ENCODE assay signal across 2 cellular contexts in the genomic region with DNA sequence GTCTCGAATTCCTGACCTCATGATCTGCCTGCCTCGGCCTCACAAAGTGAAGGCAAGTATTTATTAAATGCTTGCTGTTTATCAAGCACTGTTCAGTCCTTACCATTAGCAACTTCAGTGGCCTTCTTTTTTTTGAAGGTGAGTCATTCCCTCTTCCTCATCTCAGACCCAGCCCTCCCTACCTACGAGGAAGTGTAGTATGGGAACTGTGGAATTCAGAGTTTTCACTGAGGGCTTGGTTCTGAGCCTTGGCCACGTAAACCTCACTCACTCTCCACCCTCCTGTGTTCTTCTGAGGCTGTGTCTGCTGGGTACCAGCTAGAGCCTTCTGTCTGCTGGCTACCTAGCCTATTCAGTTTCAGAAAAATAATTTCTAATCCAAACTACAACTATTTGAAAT.
A peak's percentile ranks its signal among the peaks of the same experiment; 100 is the strongest.
TF ChIP-seq lines count a peak whose summit lies in the region.

No MANE protein-coding gene starts in this region.

TF ChIP-seq in A549, 52 proteins besides CTCF, POLR2A, EP300 and RAD21:
- TF ChIP-seq, protein P1, sequence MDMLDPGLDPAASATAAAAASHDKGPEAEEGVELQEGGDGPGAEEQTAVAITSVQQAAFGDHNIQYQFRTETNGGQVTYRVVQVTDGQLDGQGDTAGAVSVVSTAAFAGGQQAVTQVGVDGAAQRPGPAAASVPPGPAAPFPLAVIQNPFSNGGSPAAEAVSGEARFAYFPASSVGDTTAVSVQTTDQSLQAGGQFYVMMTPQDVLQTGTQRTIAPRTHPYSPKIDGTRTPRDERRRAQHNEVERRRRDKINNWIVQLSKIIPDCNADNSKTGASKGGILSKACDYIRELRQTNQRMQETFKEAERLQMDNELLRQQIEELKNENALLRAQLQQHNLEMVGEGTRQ (IDR thresholded peaks at IDR 0.05): no peak
- TF ChIP-seq NR3C1 (IDR thresholded peaks at IDR 0.05) (no peak), TFCP2L1 (CRISPR knock-in tag; IDR thresholded peaks at IDR 0.05) (no peak), FOSL2 (IDR thresholded peaks at IDR 0.05) (no peak), FOSL2 (CRISPR knock-in tag; IDR thresholded peaks at IDR 0.05) (peak; percentile 58), SREBF2 (IDR thresholded peaks at IDR 0.05) (no peak), RFX5 (IDR thresholded peaks at IDR 0.05) (no peak), POLR2AphosphoS2 (conservative IDR thresholded peaks at IDR 0.05; ENCODE audit: low read length) (no peak)
- TF ChIP-seq, protein P2, sequence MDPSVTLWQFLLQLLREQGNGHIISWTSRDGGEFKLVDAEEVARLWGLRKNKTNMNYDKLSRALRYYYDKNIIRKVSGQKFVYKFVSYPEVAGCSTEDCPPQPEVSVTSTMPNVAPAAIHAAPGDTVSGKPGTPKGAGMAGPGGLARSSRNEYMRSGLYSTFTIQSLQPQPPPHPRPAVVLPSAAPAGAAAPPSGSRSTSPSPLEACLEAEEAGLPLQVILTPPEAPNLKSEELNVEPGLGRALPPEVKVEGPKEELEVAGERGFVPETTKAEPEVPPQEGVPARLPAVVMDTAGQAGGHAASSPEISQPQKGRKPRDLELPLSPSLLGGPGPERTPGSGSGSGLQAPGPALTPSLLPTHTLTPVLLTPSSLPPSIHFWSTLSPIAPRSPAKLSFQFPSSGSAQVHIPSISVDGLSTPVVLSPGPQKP (IDR thresholded peaks at IDR 0.05; ENCODE audit: low read depth, low read length): no peak
TF ChIP-seq in A549: peak in this region for 1.

TF ChIP-seq in IMR-90, 13 proteins besides CTCF, POLR2A, EP300 and RAD21:
- TF ChIP-seq, protein P1 (IDR thresholded peaks at IDR 0.05; ENCODE audit: low read depth, low read length): no peak
- no peak for TF ChIP-seq MAZ (IDR thresholded peaks at IDR 0.05; ENCODE audit: borderline replicate concordance, low read depth, low read length)
- no peak for TF ChIP-seq RFX5 (IDR thresholded peaks at IDR 0.05; ENCODE audit: low read depth, low read length)
- TF ChIP-seq CEBPB (IDR thresholded peaks at IDR 0.05; ENCODE audit: low read depth, low read length): no peak
- no peak for TF ChIP-seq MXI1 (IDR thresholded peaks at IDR 0.05; ENCODE audit: borderline replicate concordance, low read depth, low read length)
- TF ChIP-seq, protein P2 (IDR thresholded peaks at IDR 0.05; ENCODE audit: borderline replicate concordance, low read depth, low read length): no peak
- no peak for TF ChIP-seq FOS (IDR thresholded peaks at IDR 0.05; ENCODE audit: low read depth, low read length)
- TF ChIP-seq NFE2L2 (IDR thresholded peaks at IDR 0.05; ENCODE audit: low read depth, low read length): no peak
- no peak for TF ChIP-seq MAFK (IDR thresholded peaks at IDR 0.05; ENCODE audit: low read depth, low read length)
- no peak for TF ChIP-seq SMC3 (IDR thresholded peaks at IDR 0.05; ENCODE audit: low read depth, low read length)
- TF ChIP-seq RCOR1 (IDR thresholded peaks at IDR 0.05; ENCODE audit: insufficient replicate concordance, low read length): no peak
- TF ChIP-seq BHLHE40 (IDR thresholded peaks at IDR 0.05; ENCODE audit: low read depth, low read length): no peak
- no peak for TF ChIP-seq CHD1 (IDR thresholded peaks at IDR 0.05; ENCODE audit: low read depth, low read length)
